8 cellular contexts compared by ENCODE assay signal in genomic region chr19:53431399-53432087, GRCh38. TPM values are rescaled to one million over a fixed set of nuclear protein-coding genes. Genes with fewer than 3 reads are reported as not detected.
DNase-seq lines count a peak whose midpoint lies in the region; ATAC-seq lines count a peak whose summit lies in the region.

Gene ZNF761, plus strand, starts transcription at chr19:53431984. Its CDS starts 15,285 bp downstream, at chr19:53447269.

- peak within 1 kb of the TSS; percentile 85 to 96 (median 92) for H3K9ac ChIP-seq in BLaER1 treated with 17β-estradiol and CSF1 and Interleukin-3, amounts not matched to agents 10 nM and 100 nM

- H3K4me1 ChIP-seq in BLaER1 treated with 17β-estradiol and CSF1 and Interleukin-3, amounts not matched to agents 10 nM and 100 nM: peaks cover 10 to 17% (median 15%) of the 10 kb centered on the region in 10 experiments; a peak in 17 of 20 replicates

- ATAC-seq in HG03439 (IDR thresholded peaks at IDR 0.05; ENCODE audit: unreplicated experiment) (peak; percentile 97), left lobe of liver (peak; percentile 99)

- H3K27ac ChIP-seq in BLaER1 treated with 17β-estradiol and CSF1 and Interleukin-3, amounts not matched to agents 10 nM and 100 nM: peak within 1 kb of the TSS; percentile 79 to 89 (median 86)

- no peaks in the 10 kb centered on the region for H3K27me3 ChIP-seq in BLaER1 treated with 17β-estradiol and CSF1 and Interleukin-3, amounts not matched to agents 10 nM and 100 nM

- H3K36me3 ChIP-seq in BLaER1 treated with 17β-estradiol and CSF1 and Interleukin-3, amounts not matched to agents 10 nM and 100 nM: peaks cover 31 to 34% (median 32%) of the 10 kb centered on the region in 11 experiments

- H4K20me1 ChIP-seq in BLaER1 treated with 17β-estradiol and CSF1 and Interleukin-3, amounts not matched to agents 10 nM and 100 nM: peaks cover 0 to 5% (median 0%) of the 10 kb centered on the region in 11 experiments; a peak in 4 of 22 replicates

- DNase-seq in GM19238 (ENCODE audit: insufficient read length, low spot score) (peak; percentile 72), NCI-H510A treated with DMSO at 0.1 percent for 48 hours (lab: John Stamatoyannopoulos, UW) (peak; percentile 89), cortex of kidney (lab: John Stamatoyannopoulos, UW) (peak; percentile 48), left lobe of liver (ENCODE audit: low spot score) (peak; percentile 96)
- peak; percentile 98 for DNase-seq in activated CD4-positive, alpha-beta T cell treated with anti-CD3 and anti-CD28 coated beads for 48 hours
- DNase-seq in stimulated activated CD4-positive, alpha-beta T cell treated with anti-CD3 and anti-CD28 coated beads, Interleukin-2, amount 100 ng/mL, for 24 hours: peak; percentile 98

- peaks cover 20 to 33% (median 28%) of the 10 kb centered on the region in 11 experiments; a peak in 21 of 22 replicates for H3K9me3 ChIP-seq in BLaER1 treated with 17β-estradiol and CSF1 and Interleukin-3, amounts not matched to agents 10 nM and 100 nM (replicated peaks in 1 of 11)

- peak within 1 kb of the TSS; percentile 78 to 95 (median 92) for H3K4me3 ChIP-seq in BLaER1 treated with 17β-estradiol and CSF1 and Interleukin-3, amounts not matched to agents 10 nM and 100 nM

- H3K4me2 ChIP-seq in BLaER1 treated with 17β-estradiol and CSF1 and Interleukin-3, amounts not matched to agents 10 nM and 100 nM: peak within 1 kb of the TSS; percentile 78 to 95 (median 87)

RNA-seq across cellular contexts. Expression of gene ZNF761, which starts in this region (rescaled TPM):
- total RNA-seq in left lobe of liver: 2.9 TPM

Comparison
In these comparisons a context has a peak if more than half of its experiments do, and no peak if none do; other contexts are left out.
1. Peak in every context shown above with its lines: DNase-seq, ATAC-seq, H3K4me3 ChIP-seq and H3K27ac ChIP-seq.
2. DNase-seq: peak in every context shown above with its lines; median percentile 98 in activated CD4-positive, alpha-beta T cell treated with anti-CD3 and anti-CD28 coated beads for 48 hours; 98 in stimulated activated CD4-positive, alpha-beta T cell treated with anti-CD3 and anti-CD28 coated beads, Interleukin-2, amount 100 ng/mL, for 24 hours; 96 in left lobe of liver; 89 in NCI-H510A treated with DMSO at 0.1 percent for 48 hours; 72 in GM19238; 48 in cortex of kidney.